In the genomic region with DNA sequence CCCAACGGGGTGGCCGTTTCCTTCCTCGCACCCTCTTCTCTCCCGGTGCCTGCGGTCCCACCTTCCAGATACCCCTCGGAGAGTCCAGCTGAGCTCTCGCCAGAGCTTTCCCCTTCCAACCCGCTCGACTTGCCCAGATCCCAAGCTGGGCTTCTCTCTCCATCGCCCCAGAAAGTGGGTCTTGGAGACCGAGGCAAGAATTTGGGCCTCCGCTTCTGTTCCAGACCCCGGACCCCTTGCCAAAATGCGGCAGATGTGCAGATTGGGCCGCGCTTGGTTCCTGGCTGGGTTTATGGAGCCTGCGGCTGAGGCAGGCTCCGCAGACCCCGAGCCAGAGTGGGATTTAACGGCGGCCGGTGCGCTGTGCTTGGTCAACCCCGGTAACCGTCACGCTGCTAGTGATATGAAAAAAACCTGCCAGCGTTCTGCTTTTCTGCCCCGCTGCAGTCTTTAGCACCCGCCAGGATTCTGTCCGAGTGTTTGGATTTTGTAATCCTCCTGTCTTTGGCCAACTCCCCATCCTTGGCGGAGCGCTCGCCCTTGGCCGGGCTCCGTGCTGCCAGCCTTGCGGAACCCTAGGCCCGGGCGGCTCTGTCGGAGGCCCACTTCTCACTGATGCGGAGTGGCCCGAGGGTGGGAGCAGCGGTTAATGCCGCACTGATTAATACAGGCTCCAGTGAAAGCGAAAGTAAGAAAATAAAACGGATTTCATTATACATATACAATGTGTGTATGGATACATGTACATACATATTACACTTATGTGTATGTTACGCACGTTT, we compare ENCODE assay signal across 8 cellular contexts. TPM values are rescaled to one million over a fixed set of nuclear protein-coding genes. Genes with fewer than 3 reads are reported as not detected.
DNase-seq lines count a peak whose midpoint lies in the region; ATAC-seq and TF ChIP-seq lines count a peak whose summit lies in the region.

No MANE protein-coding gene starts in this region.

- H2BK12ac ChIP-seq in trophoblast cell (ENCODE audit: low read length): no peak overlapping the region

- H4K8ac ChIP-seq in trophoblast cell (ENCODE audit: low read depth, low read length): no peak overlapping the region

- peak overlapping the region; percentile 92 for H3K27ac Mint-ChIP-seq in activated naive CD8-positive, alpha-beta T cell

- H3K79me2 ChIP-seq in trophoblast cell (ENCODE audit: control insufficient read depth, insufficient read depth, low read length, poor library complexity): no peaks in the 10 kb centered on the region

- H2AFZ ChIP-seq in trophoblast cell (ENCODE audit: insufficient read depth, low read length, poor library complexity): no peak overlapping the region

- H2BK120ac ChIP-seq in trophoblast cell (ENCODE audit: insufficient read depth, low read length, poor library complexity): no peak overlapping the region

- DNase-seq in DMS53 (lab: John Stamatoyannopoulos, UW) (peak; percentile 83), Peyer's patch (peak; percentile 64 to 74 (median 67)), Right ventricle myocardium superior (peak; percentile 83), trophoblast cell (peak in 1 of 2 donors; percentile 21), aorta (peak; percentile 78 to 85), HuH-7 (ENCODE audit: low spot score) (no peak)

- no peak overlapping the region for H4K12ac ChIP-seq in trophoblast cell (ENCODE audit: low read depth, low read length)

- H3K4me1 ChIP-seq in Peyer's patch (no peaks in the 10 kb centered on the region), trophoblast cell (ENCODE audit: control insufficient read depth in 1 of 2, insufficient read depth in 2 of 2, low read length in 2 of 2) (peaks cover 0 to 4% of the 10 kb centered on the region in 2 experiments), aorta (ENCODE audit: control insufficient read depth in 1 of 2, insufficient read depth in 2 of 2, low read length in 2 of 2) (no peaks in the 10 kb centered on the region)

- no peak overlapping the region for H3K18ac ChIP-seq in trophoblast cell (ENCODE audit: low read length)

- no peaks in the 10 kb centered on the region for H3K79me1 ChIP-seq in trophoblast cell (ENCODE audit: low read length)

- no peaks in the 10 kb centered on the region for H3K9me3 ChIP-seq in Peyer's patch
- no peaks in the 10 kb centered on the region for H3K9me3 ChIP-seq in trophoblast cell (ENCODE audit: insufficient read depth, low read depth, low read length)
- no peaks in the 10 kb centered on the region for H3K9me3 ChIP-seq in aorta (ENCODE audit: control insufficient read depth, low read length)

- H4K91ac ChIP-seq in trophoblast cell (ENCODE audit: low read depth, low read length): no peak overlapping the region

- peaks cover 11% of the 10 kb centered on the region for H3K9me3 Mint-ChIP-seq in activated naive CD8-positive, alpha-beta T cell (ENCODE audit: low read depth)

- no peak for TF ChIP-seq POLR2A in Peyer's patch (IDR thresholded peaks at IDR 0.05)

- intact Hi-C loops in Right ventricle myocardium superior (cut with DNase I): no loop called here
- intact Hi-C loops in aorta (cut with DNase I): loop anchor here in 1 of 2 donors (2.0 to 5.0 kb wide), 4 partner anchors 59 to 433 kb away; a partner anchor contains a TSS

- H3K36me3 ChIP-seq in Peyer's patch: no peaks in the 10 kb centered on the region
- H3K36me3 ChIP-seq in trophoblast cell (ENCODE audit: control insufficient read depth in 1 of 2, insufficient read depth in 2 of 2, low read length in 2 of 2): no peaks in the 10 kb centered on the region
- H3K36me3 ChIP-seq in aorta (ENCODE audit: control insufficient read depth in 1 of 2, insufficient read depth in 2 of 2, low read length in 1 of 2): no peaks in the 10 kb centered on the region

- ATAC-seq in HG02798 (IDR thresholded peaks at IDR 0.05; ENCODE audit: poor library complexity, unreplicated experiment) (peak; percentile 27), Right ventricle myocardium superior (ENCODE audit: poor library complexity) (peak; percentile 71), aorta (ENCODE audit: low FRiP score) (peak; percentile 81)

- peak overlapping the region; percentile 23 for H3K4me2 ChIP-seq in trophoblast cell (ENCODE audit: low read length)

- no peak overlapping the region for H2AK5ac ChIP-seq in trophoblast cell (ENCODE audit: low read length)

- no peak overlapping the region for H3K14ac ChIP-seq in trophoblast cell (ENCODE audit: low read length)

- H2BK5ac ChIP-seq in trophoblast cell (ENCODE audit: low read depth, low read length, poor library complexity): no peak overlapping the region

- peak overlapping the region; percentile 90 for H3K4me3 Mint-ChIP-seq in activated naive CD8-positive, alpha-beta T cell

- no peak overlapping the region for H3K4ac ChIP-seq in trophoblast cell (ENCODE audit: low read depth, low read length)

- H3K27me3 Mint-ChIP-seq in activated naive CD8-positive, alpha-beta T cell: no peaks in the 10 kb centered on the region

- H3K4me1 Mint-ChIP-seq in activated naive CD8-positive, alpha-beta T cell (ENCODE audit: low read depth): peaks cover 51% of the 10 kb centered on the region

- H3K23ac ChIP-seq in trophoblast cell (ENCODE audit: low read length): no peak overlapping the region

- no CpG with 5 or more reads among the region's 47 CpGs for WGBS in trophoblast cell (ENCODE audit: extremely low coverage, insufficient coverage, insufficient read length)
- 1% methylated on average over 47 of the region's 47 CpGs for WGBS in aorta, 2 donors

- TF ChIP-seq CTCF in Peyer's patch (IDR thresholded peaks at IDR 0.05): no peak

- H3K36me3 Mint-ChIP-seq in activated naive CD8-positive, alpha-beta T cell: peaks cover 9% of the 10 kb centered on the region

- peak overlapping the region; percentile 65 to 80 (median 68) for H3K4me3 ChIP-seq in Peyer's patch
- no peak overlapping the region for H3K4me3 ChIP-seq in trophoblast cell (ENCODE audit: low read depth, low read length)
- peak overlapping the region; percentile 92 to 99 for H3K4me3 ChIP-seq in aorta (ENCODE audit: low read length in 2 of 2)

- H3K27ac ChIP-seq in Peyer's patch: peak overlapping the region; percentile 91 to 97 (median 96)
- no peak overlapping the region for H3K27ac ChIP-seq in trophoblast cell (ENCODE audit: low read depth, low read length)
- peak overlapping the region; percentile 98 to 99 for H3K27ac ChIP-seq in aorta (ENCODE audit: low read depth in 1 of 2, low read length in 2 of 2)

- H3K27me3 ChIP-seq in Peyer's patch: no peaks in the 10 kb centered on the region
- peaks cover 22% of the 10 kb centered on the region for H3K27me3 ChIP-seq in trophoblast cell (ENCODE audit: insufficient read depth, low read length)
- no peaks in the 10 kb centered on the region for H3K27me3 ChIP-seq in aorta (ENCODE audit: control insufficient read depth in 1 of 2, insufficient read depth in 2 of 2, low read length in 1 of 2)

- H3K9ac ChIP-seq in trophoblast cell (ENCODE audit: low read length): no peak overlapping the region

RNA-seq across cellular contexts. Expression of a gene that starts 0.8 kb away (rescaled TPM):
- 10 to 100 TPM in 1 of 4 donors, 1 to 10 TPM in 3; 3.6 to 73.4 (median 5.6) TPM for total RNA-seq in Peyer's patch
- total RNA-seq in Right ventricle myocardium superior: 16.8 TPM
- polyA plus RNA-seq in trophoblast cell (2013): 0.10 and 0.12 TPM in 2 replicates
- 10 to 100 TPM; 49.0 to 93.3 TPM for total RNA-seq in aorta
- polyA plus RNA-seq in aorta: 10 to 100 TPM in 1 of 2 donors, 1 to 10 TPM in 1; 6.5 to 20.1 TPM

RNA-seq across cellular contexts. Expression of a gene that starts 58.1 kb away (rescaled TPM):
- 10 to 100 TPM in 1 of 4 donors, 1 to 10 TPM in 3; 4.7 to 33.8 (median 7.5) TPM for total RNA-seq in Peyer's patch
- 3.3 TPM for total RNA-seq in Right ventricle myocardium superior
- 10.3 and 10.5 TPM in 2 replicates for polyA plus RNA-seq in trophoblast cell (2013)
- total RNA-seq in aorta: 10 to 100 TPM; 19.5 to 20.8 TPM
- polyA plus RNA-seq in aorta: 1 to 10 TPM; 3.1 to 8.7 TPM

Comparison
In these comparisons a context has a peak if more than half of its experiments do, and no peak if none do; other contexts are left out.
1. ATAC-seq: peak in every context shown above with its lines; median percentile 81 in aorta; 71 in Right ventricle myocardium superior; 27 in HG02798.